In the genomic region with DNA sequence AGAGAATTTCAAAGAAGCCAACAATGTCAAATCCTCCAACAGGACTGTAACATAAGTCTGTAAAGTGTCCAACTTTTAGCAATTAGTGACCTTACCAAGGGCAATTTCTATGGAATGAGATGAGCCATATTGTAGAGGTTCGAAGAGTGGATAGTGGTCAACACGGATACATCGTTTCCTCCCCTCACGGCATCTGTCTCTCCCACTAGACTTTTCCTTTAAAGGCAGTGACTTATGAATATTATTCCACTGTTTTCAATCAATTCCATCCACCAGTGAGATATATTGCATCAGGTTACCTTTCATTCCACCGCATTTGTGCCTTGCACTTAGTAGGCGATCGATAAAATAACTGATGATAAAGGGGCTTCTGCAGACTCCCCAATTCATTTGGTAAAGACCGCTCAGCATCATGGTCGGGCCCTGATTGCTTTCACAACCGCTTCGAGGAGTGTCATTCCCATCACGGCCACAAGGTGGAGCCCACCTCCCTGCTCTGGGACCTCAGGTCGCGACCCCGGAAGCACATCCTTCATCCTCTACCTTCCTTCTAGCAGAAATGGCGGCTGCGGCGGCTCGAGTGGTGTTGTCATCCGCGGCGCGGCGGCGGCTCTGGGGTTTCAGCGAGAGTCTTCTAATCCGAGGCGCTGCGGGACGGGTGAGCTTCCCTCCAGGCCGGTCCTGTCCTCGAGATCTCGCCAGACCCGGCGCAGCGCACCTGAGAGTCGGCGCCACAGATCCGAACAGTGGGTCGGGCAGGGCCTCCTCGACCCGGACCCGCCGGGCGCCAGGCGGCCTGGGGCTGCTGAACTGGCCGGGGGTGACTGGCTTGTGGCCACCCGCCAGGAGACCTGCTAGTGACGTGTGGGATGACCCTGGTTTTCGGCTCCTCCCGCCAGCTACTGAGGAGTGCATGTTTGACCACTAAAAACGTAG, we compare ENCODE assay signal across 1 cellular context.
A peak's percentile ranks its signal among the peaks of the same experiment; 100 is the strongest.
TF ChIP-seq lines count a peak whose summit lies in the region.

A gene with protein sequence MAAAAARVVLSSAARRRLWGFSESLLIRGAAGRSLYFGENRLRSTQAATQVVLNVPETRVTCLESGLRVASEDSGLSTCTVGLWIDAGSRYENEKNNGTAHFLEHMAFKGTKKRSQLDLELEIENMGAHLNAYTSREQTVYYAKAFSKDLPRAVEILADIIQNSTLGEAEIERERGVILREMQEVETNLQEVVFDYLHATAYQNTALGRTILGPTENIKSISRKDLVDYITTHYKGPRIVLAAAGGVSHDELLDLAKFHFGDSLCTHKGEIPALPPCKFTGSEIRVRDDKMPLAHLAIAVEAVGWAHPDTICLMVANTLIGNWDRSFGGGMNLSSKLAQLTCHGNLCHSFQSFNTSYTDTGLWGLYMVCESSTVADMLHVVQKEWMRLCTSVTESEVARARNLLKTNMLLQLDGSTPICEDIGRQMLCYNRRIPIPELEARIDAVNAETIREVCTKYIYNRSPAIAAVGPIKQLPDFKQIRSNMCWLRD (plus strand): TSS at position 535 of the 936 bp plus-strand sequence. CDS start 25 bp downstream, at position 560.

TF ChIP-seq in K562, 482 proteins besides CTCF, POLR2A, EP300 and RAD21 (continued from another document and continues in another):
- TF ChIP-seq, protein P1, sequence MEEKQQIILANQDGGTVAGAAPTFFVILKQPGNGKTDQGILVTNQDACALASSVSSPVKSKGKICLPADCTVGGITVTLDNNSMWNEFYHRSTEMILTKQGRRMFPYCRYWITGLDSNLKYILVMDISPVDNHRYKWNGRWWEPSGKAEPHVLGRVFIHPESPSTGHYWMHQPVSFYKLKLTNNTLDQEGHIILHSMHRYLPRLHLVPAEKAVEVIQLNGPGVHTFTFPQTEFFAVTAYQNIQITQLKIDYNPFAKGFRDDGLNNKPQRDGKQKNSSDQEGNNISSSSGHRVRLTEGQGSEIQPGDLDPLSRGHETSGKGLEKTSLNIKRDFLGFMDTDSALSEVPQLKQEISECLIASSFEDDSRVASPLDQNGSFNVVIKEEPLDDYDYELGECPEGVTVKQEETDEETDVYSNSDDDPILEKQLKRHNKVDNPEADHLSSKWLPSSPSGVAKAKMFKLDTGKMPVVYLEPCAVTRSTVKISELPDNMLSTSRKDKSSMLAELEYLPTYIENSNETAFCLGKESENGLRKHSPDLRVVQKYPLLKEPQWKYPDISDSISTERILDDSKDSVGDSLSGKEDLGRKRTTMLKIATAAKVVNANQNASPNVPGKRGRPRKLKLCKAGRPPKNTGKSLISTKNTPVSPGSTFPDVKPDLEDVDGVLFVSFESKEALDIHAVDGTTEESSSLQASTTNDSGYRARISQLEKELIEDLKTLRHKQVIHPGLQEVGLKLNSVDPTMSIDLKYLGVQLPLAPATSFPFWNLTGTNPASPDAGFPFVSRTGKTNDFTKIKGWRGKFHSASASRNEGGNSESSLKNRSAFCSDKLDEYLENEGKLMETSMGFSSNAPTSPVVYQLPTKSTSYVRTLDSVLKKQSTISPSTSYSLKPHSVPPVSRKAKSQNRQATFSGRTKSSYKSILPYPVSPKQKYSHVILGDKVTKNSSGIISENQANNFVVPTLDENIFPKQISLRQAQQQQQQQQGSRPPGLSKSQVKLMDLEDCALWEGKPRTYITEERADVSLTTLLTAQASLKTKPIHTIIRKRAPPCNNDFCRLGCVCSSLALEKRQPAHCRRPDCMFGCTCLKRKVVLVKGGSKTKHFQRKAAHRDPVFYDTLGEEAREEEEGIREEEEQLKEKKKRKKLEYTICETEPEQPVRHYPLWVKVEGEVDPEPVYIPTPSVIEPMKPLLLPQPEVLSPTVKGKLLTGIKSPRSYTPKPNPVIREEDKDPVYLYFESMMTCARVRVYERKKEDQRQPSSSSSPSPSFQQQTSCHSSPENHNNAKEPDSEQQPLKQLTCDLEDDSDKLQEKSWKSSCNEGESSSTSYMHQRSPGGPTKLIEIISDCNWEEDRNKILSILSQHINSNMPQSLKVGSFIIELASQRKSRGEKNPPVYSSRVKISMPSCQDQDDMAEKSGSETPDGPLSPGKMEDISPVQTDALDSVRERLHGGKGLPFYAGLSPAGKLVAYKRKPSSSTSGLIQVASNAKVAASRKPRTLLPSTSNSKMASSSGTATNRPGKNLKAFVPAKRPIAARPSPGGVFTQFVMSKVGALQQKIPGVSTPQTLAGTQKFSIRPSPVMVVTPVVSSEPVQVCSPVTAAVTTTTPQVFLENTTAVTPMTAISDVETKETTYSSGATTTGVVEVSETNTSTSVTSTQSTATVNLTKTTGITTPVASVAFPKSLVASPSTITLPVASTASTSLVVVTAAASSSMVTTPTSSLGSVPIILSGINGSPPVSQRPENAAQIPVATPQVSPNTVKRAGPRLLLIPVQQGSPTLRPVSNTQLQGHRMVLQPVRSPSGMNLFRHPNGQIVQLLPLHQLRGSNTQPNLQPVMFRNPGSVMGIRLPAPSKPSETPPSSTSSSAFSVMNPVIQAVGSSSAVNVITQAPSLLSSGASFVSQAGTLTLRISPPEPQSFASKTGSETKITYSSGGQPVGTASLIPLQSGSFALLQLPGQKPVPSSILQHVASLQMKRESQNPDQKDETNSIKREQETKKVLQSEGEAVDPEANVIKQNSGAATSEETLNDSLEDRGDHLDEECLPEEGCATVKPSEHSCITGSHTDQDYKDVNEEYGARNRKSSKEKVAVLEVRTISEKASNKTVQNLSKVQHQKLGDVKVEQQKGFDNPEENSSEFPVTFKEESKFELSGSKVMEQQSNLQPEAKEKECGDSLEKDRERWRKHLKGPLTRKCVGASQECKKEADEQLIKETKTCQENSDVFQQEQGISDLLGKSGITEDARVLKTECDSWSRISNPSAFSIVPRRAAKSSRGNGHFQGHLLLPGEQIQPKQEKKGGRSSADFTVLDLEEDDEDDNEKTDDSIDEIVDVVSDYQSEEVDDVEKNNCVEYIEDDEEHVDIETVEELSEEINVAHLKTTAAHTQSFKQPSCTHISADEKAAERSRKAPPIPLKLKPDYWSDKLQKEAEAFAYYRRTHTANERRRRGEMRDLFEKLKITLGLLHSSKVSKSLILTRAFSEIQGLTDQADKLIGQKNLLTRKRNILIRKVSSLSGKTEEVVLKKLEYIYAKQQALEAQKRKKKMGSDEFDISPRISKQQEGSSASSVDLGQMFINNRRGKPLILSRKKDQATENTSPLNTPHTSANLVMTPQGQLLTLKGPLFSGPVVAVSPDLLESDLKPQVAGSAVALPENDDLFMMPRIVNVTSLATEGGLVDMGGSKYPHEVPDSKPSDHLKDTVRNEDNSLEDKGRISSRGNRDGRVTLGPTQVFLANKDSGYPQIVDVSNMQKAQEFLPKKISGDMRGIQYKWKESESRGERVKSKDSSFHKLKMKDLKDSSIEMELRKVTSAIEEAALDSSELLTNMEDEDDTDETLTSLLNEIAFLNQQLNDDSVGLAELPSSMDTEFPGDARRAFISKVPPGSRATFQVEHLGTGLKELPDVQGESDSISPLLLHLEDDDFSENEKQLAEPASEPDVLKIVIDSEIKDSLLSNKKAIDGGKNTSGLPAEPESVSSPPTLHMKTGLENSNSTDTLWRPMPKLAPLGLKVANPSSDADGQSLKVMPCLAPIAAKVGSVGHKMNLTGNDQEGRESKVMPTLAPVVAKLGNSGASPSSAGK (IDR thresholded peaks at IDR 0.05), result no peak
- TF ChIP-seq ZBTB1 (CRISPR knock-in tag; IDR thresholded peaks at IDR 0.05; ENCODE audit: borderline replicate concordance, low read depth), result no peak
- TF ChIP-seq, protein P2, sequence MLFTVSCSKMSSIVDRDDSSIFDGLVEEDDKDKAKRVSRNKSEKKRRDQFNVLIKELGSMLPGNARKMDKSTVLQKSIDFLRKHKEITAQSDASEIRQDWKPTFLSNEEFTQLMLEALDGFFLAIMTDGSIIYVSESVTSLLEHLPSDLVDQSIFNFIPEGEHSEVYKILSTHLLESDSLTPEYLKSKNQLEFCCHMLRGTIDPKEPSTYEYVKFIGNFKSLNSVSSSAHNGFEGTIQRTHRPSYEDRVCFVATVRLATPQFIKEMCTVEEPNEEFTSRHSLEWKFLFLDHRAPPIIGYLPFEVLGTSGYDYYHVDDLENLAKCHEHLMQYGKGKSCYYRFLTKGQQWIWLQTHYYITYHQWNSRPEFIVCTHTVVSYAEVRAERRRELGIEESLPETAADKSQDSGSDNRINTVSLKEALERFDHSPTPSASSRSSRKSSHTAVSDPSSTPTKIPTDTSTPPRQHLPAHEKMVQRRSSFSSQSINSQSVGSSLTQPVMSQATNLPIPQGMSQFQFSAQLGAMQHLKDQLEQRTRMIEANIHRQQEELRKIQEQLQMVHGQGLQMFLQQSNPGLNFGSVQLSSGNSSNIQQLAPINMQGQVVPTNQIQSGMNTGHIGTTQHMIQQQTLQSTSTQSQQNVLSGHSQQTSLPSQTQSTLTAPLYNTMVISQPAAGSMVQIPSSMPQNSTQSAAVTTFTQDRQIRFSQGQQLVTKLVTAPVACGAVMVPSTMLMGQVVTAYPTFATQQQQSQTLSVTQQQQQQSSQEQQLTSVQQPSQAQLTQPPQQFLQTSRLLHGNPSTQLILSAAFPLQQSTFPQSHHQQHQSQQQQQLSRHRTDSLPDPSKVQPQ (CRISPR knock-in tag; IDR thresholded peaks at IDR 0.05; ENCODE audit: borderline replicate concordance), result no peak
- TF ChIP-seq ETV6 (IDR thresholded peaks at IDR 0.05; ENCODE audit: borderline replicate concordance in 1 of 2, low read depth in 2 of 2, low read length in 1 of 2), result no peak
- TF ChIP-seq ETV6 (CRISPR knock-in tag; IDR thresholded peaks at IDR 0.05; ENCODE audit: borderline replicate concordance), result no peak
- TF ChIP-seq, protein P3, sequence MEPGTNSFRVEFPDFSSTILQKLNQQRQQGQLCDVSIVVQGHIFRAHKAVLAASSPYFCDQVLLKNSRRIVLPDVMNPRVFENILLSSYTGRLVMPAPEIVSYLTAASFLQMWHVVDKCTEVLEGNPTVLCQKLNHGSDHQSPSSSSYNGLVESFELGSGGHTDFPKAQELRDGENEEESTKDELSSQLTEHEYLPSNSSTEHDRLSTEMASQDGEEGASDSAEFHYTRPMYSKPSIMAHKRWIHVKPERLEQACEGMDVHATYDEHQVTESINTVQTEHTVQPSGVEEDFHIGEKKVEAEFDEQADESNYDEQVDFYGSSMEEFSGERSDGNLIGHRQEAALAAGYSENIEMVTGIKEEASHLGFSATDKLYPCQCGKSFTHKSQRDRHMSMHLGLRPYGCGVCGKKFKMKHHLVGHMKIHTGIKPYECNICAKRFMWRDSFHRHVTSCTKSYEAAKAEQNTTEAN (CRISPR knock-in tag; IDR thresholded peaks at IDR 0.05), result peak; percentile 83; the same call in 1 of the 2 replicates
- peak; percentile 75 for TF ChIP-seq SAP30 (IDR thresholded peaks at IDR 0.05; ENCODE audit: borderline replicate concordance, insufficient read depth, low read depth, low read length, poor library complexity, severe bottlenecking)
- no peak for TF ChIP-seq HMG20B (CRISPR knock-in tag; IDR thresholded peaks at IDR 0.05)
- TF ChIP-seq, protein P4, sequence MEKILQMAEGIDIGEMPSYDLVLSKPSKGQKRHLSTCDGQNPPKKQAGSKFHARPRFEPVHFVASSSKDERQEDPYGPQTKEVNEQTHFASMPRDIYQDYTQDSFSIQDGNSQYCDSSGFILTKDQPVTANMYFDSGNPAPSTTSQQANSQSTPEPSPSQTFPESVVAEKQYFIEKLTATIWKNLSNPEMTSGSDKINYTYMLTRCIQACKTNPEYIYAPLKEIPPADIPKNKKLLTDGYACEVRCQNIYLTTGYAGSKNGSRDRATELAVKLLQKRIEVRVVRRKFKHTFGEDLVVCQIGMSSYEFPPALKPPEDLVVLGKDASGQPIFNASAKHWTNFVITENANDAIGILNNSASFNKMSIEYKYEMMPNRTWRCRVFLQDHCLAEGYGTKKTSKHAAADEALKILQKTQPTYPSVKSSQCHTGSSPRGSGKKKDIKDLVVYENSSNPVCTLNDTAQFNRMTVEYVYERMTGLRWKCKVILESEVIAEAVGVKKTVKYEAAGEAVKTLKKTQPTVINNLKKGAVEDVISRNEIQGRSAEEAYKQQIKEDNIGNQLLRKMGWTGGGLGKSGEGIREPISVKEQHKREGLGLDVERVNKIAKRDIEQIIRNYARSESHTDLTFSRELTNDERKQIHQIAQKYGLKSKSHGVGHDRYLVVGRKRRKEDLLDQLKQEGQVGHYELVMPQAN (IDR thresholded peaks at IDR 0.05; ENCODE audit: borderline replicate concordance), result peak; percentile 85
- TF ChIP-seq TCFL5 (CRISPR knock-in tag; conservative IDR thresholded peaks at IDR 0.05), result no peak
- TF ChIP-seq ZEB2 (IDR thresholded peaks at IDR 0.05), result peak; percentile 75
- 0 out of 2 replicates have a peak, but pooled peaks have one; percentile 55 for TF ChIP-seq ZNF431 (CRISPR knock-in tag; IDR thresholded peaks at IDR 0.05)
- TF ChIP-seq, protein P5, sequence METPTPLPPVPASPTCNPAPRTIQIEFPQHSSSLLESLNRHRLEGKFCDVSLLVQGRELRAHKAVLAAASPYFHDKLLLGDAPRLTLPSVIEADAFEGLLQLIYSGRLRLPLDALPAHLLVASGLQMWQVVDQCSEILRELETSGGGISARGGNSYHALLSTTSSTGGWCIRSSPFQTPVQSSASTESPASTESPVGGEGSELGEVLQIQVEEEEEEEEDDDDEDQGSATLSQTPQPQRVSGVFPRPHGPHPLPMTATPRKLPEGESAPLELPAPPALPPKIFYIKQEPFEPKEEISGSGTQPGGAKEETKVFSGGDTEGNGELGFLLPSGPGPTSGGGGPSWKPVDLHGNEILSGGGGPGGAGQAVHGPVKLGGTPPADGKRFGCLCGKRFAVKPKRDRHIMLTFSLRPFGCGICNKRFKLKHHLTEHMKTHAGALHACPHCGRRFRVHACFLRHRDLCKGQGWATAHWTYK (CRISPR knock-in tag; IDR thresholded peaks at IDR 0.05), result peak; percentile 86; the same call in 1 of the 2 replicates
- TF ChIP-seq ZSCAN32 (CRISPR knock-in tag; IDR thresholded peaks at IDR 0.05), result no peak
- no peak for TF ChIP-seq MTF1 (CRISPR knock-in tag; IDR thresholded peaks at IDR 0.05; ENCODE audit: borderline replicate concordance)
- no peak for TF ChIP-seq ZNF589 (CRISPR knock-in tag; IDR thresholded peaks at IDR 0.05; ENCODE audit: low read depth)
- peak; percentile 91 to 96 for TF ChIP-seq FOXK2 (conservative IDR thresholded peaks at IDR 0.05 in 1 of 2, IDR thresholded peaks at IDR 0.05 in 1 of 2; ENCODE audit: low read depth in 2 of 2)
- no peak for TF ChIP-seq MXI1 (IDR thresholded peaks at IDR 0.05; ENCODE audit: low read depth, low read length)
- TF ChIP-seq, protein P6, sequence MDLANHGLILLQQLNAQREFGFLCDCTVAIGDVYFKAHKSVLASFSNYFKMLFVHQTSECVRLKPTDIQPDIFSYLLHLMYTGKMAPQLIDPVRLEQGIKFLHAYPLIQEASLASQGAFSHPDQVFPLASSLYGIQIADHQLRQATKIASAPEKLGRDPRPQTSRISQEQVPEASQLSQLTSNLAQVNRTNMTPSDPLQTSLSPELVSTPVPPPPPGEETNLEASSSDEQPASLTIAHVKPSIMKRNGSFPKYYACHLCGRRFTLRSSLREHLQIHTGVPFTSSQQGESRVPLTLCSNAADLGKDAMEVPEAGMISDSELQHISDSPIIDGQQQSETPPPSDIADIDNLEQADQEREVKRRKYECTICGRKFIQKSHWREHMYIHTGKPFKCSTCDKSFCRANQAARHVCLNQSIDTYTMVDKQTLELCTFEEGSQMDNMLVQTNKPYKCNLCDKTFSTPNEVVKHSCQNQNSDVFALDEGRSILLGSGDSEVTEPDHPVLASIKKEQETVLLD (IDR thresholded peaks at IDR 0.05), result no peak
- TF ChIP-seq CSDE1 (IDR thresholded peaks at IDR 0.05), result 0 out of 4 replicates have a peak, but pooled peaks of 1 of the 2 experiments have one; percentile 16
- TF ChIP-seq POLR2H (tag; IDR thresholded peaks at IDR 0.05; ENCODE audit: low read depth), result peak; percentile 73
- no peak for TF ChIP-seq ZNF134 (CRISPR knock-in tag; conservative IDR thresholded peaks at IDR 0.05)
- TF ChIP-seq ZNF146 (CRISPR knock-in tag; IDR thresholded peaks at IDR 0.05; ENCODE audit: unreplicated experiment), result no peak
- TF ChIP-seq ZSCAN29 (IDR thresholded peaks at IDR 0.05), result no peak
